Comparison of ENCODE assay signal across 8 cellular contexts in the genomic region with DNA sequence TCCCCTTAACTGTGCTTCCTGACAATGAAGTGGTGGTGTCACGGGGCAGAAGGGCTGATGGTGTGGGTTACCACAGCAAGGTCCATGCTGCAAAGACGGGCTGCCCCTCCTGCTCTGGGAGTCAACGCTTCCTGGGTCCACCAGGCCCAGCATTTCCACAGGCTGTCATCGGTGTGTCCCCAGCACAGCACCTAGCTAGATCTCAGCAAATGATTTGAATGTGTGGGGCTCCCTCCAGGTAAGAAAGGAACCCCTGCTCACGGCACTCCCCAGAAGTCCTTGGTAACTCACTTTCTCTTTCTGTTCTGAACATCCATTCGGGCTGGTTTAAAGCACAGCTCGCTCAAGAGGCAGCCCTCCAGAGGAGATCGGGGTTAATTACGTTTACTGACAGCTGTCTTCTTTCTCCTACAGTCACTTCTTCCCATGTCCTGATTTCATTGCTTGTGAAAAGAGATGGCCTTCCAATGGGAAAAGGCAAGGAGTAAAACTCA. TPM values are rescaled to one million over a fixed set of nuclear protein-coding genes. Genes with fewer than 3 reads are reported as not detected.
DNase-seq lines count a peak whose midpoint lies in the region; ATAC-seq and TF ChIP-seq lines count a peak whose summit lies in the region.

No MANE protein-coding gene starts in this region.

- peak; percentile 76 for ATAC-seq in HG03378 (IDR thresholded peaks at IDR 0.05; ENCODE audit: unreplicated experiment)
- peak; percentile 91 for ATAC-seq in activated naive CD8-positive, alpha-beta T cell treated with anti-CD3 and anti-CD28 coated beads, Interleukin-2, amount 50 U/mL, for 24 hours

- peak; percentile 39 for TF ChIP-seq POLR2A in GM19099 (IDR thresholded peaks at IDR 0.05; ENCODE audit: extremely low read depth, insufficient read length, low read depth)

- DNase-seq in Ammon's horn (ENCODE audit: low spot score) (peak; percentile 40), SK-MEL-5 (ENCODE audit: low read depth, low spot score) (peak; percentile 41), left kidney (ENCODE audit: low read depth, low spot score) (peak; percentile 58), HuH-7.5 (ENCODE audit: low spot score) (no peak)
- DNase-seq in activated naive CD8-positive, alpha-beta T cell treated with anti-CD3 and anti-CD28 coated beads, Interleukin-2, amount 50 U/mL, for 24 hours, result peak; percentile 40
- DNase-seq in stimulated activated CD8-positive, alpha-beta memory T cell treated with anti-CD3 and anti-CD28 coated beads, Interleukin-12 subunit alpha, Interleukin-12 subunit beta, amount 100 ng/mL, for 1 hour (ENCODE audit: low read depth), result peak; percentile 33

- no peaks in the 10 kb centered on the region for H3K9me3 Mint-ChIP-seq in activated naive CD8-positive, alpha-beta T cell treated with anti-CD3 and anti-CD28 coated beads, Interleukin-2, amount 50 U/mL, for 24 hours

- H3K27me3 Mint-ChIP-seq in activated naive CD8-positive, alpha-beta T cell treated with anti-CD3 and anti-CD28 coated beads, Interleukin-2, amount 50 U/mL, for 24 hours, result no peaks in the 10 kb centered on the region

- no peaks in the 10 kb centered on the region for H3K36me3 Mint-ChIP-seq in activated naive CD8-positive, alpha-beta T cell treated with anti-CD3 and anti-CD28 coated beads, Interleukin-2, amount 50 U/mL, for 24 hours (ENCODE audit: low read depth)

- peak overlapping the region; percentile 85 for H3K27ac Mint-ChIP-seq in activated naive CD8-positive, alpha-beta T cell treated with anti-CD3 and anti-CD28 coated beads, Interleukin-2, amount 50 U/mL, for 24 hours

- H3K4me3 Mint-ChIP-seq in activated naive CD8-positive, alpha-beta T cell treated with anti-CD3 and anti-CD28 coated beads, Interleukin-2, amount 50 U/mL, for 24 hours, result peak overlapping the region; percentile 80

- peaks cover 45% of the 10 kb centered on the region for H3K4me1 Mint-ChIP-seq in activated naive CD8-positive, alpha-beta T cell treated with anti-CD3 and anti-CD28 coated beads, Interleukin-2, amount 50 U/mL, for 24 hours

- in situ Hi-C loops in SK-MEL-5 (cut with HindIII; ENCODE audit: low pct_unique_long_range_greater_than_20kb, low sequenced_read_pairs), result no loop called here

RNA-seq across cellular contexts. Expression of a gene that starts 27.3 kb away (rescaled TPM):
- 0.11 and 0.32 TPM in 2 replicates for total RNA-seq in SK-MEL-5 (2014; rRNA removed; shearing (Covaris generic))
- 2.2 and 3.3 TPM in 2 replicates for polyA plus RNA-seq in SK-MEL-5 (2015; cell fraction: cytosol; rRNA removed)
- 0.77 and 1.8 TPM in 2 replicates for polyA plus RNA-seq in SK-MEL-5 (2015; cell fraction: nucleus; rRNA removed)
